In genomic region chr3:195732951-195733350, GRCh38 we compare ENCODE assay signal across 18 cellular contexts. TPM values are rescaled to one million over a fixed set of nuclear protein-coding genes. Genes with fewer than 3 reads are reported as not detected.
DNase-seq lines count a peak whose midpoint lies in the region; ATAC-seq, FAIRE-seq and TF ChIP-seq lines count a peak whose summit lies in the region.
"Had no signal": no experiment of that assay in that cellular context is flagged by ENCODE, and none has a peak within 500 bp of the region (broad histone marks: within the 10 kb centered on the region; RNA-seq: fewer than 3 reads in every experiment).

No MANE protein-coding gene starts in this region.

- H3K4me1 ChIP-seq in left ventricle myocardium inferior, result peaks cover 6% of the 10 kb centered on the region

- H3K27me3 ChIP-seq in left ventricle myocardium inferior (ENCODE audit: low read depth), result peaks cover 2% of the 10 kb centered on the region

- TF ChIP-seq CTCF in left ventricle myocardium inferior (IDR thresholded peaks at IDR 0.05; ENCODE audit: borderline replicate concordance), result no peak
- no peak for TF ChIP-seq CTCF in nephron progenitor cell (IDR thresholded peaks at IDR 0.05)
- TF ChIP-seq CTCF in GM10266 (IDR thresholded peaks at IDR 0.05; ENCODE audit: control insufficient read depth, insufficient read depth, low read depth, missing control alignments), result no peak

- H3K9me3 Mint-ChIP-seq in nephron progenitor cell, result no peaks in the 10 kb centered on the region

- peaks cover 19% of the 10 kb centered on the region for H3K27me3 Mint-ChIP-seq in nephron progenitor cell (ENCODE audit: low read depth, poor library complexity)

- ATAC-seq in Right ventricle myocardium superior (ENCODE audit: poor library complexity), result peak; percentile 16
- ATAC-seq: PC-3 had no signal

- TF ChIP-seq POLR2A in GM12891 (IDR thresholded peaks at IDR 0.05; ENCODE audit: low read depth, low read length), result no peak

- H3K4me3 Mint-ChIP-seq in nephron progenitor cell, result no peak overlapping the region

- no peak overlapping the region for H3K4me3 ChIP-seq in left ventricle myocardium inferior

- H3K36me3 Mint-ChIP-seq in nephron progenitor cell (ENCODE audit: low read depth), result no peaks in the 10 kb centered on the region

- no peak for DNase-seq in Right ventricle myocardium superior
- DNase-seq in left ventricle myocardium inferior, result no peak
- peak; percentile 69 for DNase-seq in islet precursor cell
- peak; percentile 41 for DNase-seq in nephron progenitor cell
- no peak for DNase-seq in NCI-H2196 (lab: John Stamatoyannopoulos, UW; ENCODE audit: unreplicated experiment)
- no peak for DNase-seq in posterior vena cava (ENCODE audit: low spot score)
- no peak for DNase-seq in GM12891 (ENCODE audit: insufficient read length, low spot score)
- DNase-seq in GM10266 (ENCODE audit: extremely low spot score), result no peak
- DNase-seq: DMS153, EL, MM.1S, NCI-H1105, NCI-H1694 treated with DMSO at 0.1 percent for 48 hours, NCI-H446, NCI-H748 treated with DMSO at 0.1 percent for 48 hours, PC-3 had no signal

- H3K27ac ChIP-seq in left ventricle myocardium inferior (replicated peaks), result no peak overlapping the region
- H3K27ac ChIP-seq: C4-2B had no signal

- intact Hi-C loops in Right ventricle myocardium superior (cut with DNase I) (no loop called here), left ventricle myocardium inferior (cut with micrococcal nuclease) (no loop called here), posterior vena cava (cut with DNase I) (no loop called here)

- no peak for FAIRE-seq in GM12891 (lab: Jason Lieb, UNC)
- FAIRE-seq: A204.1 had no signal

- H3K9me3 ChIP-seq in left ventricle myocardium inferior (replicated peaks), result no peaks in the 10 kb centered on the region

- H3K36me3 ChIP-seq in left ventricle myocardium inferior, result peaks cover 81% of the 10 kb centered on the region

- peaks cover 57% of the 10 kb centered on the region for H3K4me1 Mint-ChIP-seq in nephron progenitor cell

- H3K27ac Mint-ChIP-seq in nephron progenitor cell, result peak overlapping the region; percentile 52

TF ChIP-seq in GM12891, 5 proteins besides CTCF, POLR2A, EP300 and RAD21:
- TF ChIP-seq POLR2AphosphoS5 (IDR thresholded peaks at IDR 0.05; ENCODE audit: low read depth, low read length), result no peak
- no peak for TF ChIP-seq POU2F2 (IDR thresholded peaks at IDR 0.05; ENCODE audit: low read depth, low read length)
- no peak for TF ChIP-seq SPI1 (IDR thresholded peaks at IDR 0.05; ENCODE audit: low read depth, low read length)
- no peak for TF ChIP-seq TAF1 (IDR thresholded peaks at IDR 0.05; ENCODE audit: low read depth, low read length)
- no peak for TF ChIP-seq PAX5 (IDR thresholded peaks at IDR 0.05; ENCODE audit: insufficient read depth, low read length, severe bottlenecking)

RNA-seq across cellular contexts. Expression of gene MUC20, which starts 12.2 kb away (rescaled TPM):
- total RNA-seq in Right ventricle myocardium superior, result 5.4 TPM
- 4.7 TPM for total RNA-seq in left ventricle myocardium inferior
- 1 to 10 TPM; 3.8 to 9.4 TPM for total RNA-seq in posterior vena cava
- polyA plus RNA-seq in GM12891 (2012; ENCODE audit: low read depth, missing spikeins), result 0.72 TPM

Comparison
In these comparisons a context has a peak if more than half of its experiments do, and no peak if none do; other contexts are left out.
1. DNase-seq: peak in islet precursor cell (single experiment) and nephron progenitor cell (single experiment); none in Right ventricle myocardium superior (single experiment), left ventricle myocardium inferior (single experiment), NCI-H2196 (single experiment), posterior vena cava (single experiment), GM12891 (single experiment) and GM10266 (single experiment).